ENCODE assay signal across 26 cellular contexts in genomic region chr2:143410097-143410897, GRCh38.
DNase-seq lines count a peak whose midpoint lies in the region; ATAC-seq, FAIRE-seq and TF ChIP-seq lines count a peak whose summit lies in the region.
"Had no signal": no experiment of that assay in that cellular context is flagged by ENCODE, and none has a peak within 500 bp of the region (broad histone marks: within the 10 kb centered on the region; RNA-seq: fewer than 3 reads in every experiment).

No MANE protein-coding gene starts in this region.

- H3K9me3 Mint-ChIP-seq in CD4-positive, alpha-beta T cell: peaks cover 2% of the 10 kb centered on the region
- no peaks in the 10 kb centered on the region for H3K9me3 Mint-ChIP-seq in activated T-helper 17 cell treated with anti-CD3 and anti-CD28 coated beads, Interleukin-2, amount 50 U/mL, for 72 hours
- H3K9me3 Mint-ChIP-seq: CD8-positive, alpha-beta memory T cell had no signal

- intact Hi-C loops in CD4-positive, alpha-beta T cell (cut with DNase I, micrococcal nuclease): no loop called here

- 61% methylated on average over 3 of the region's 3 CpGs for WGBS in A549 (ENCODE audit: missing lambda C conversion rate)
- 89 to 92% (median 91%) methylated on average over 3 of the region's 3 CpGs for WGBS in small intestine, 3 donors

- H3K27me3 Mint-ChIP-seq in CD4-positive, alpha-beta T cell: no peaks in the 10 kb centered on the region
- H3K27me3 Mint-ChIP-seq in activated T-helper 17 cell treated with anti-CD3 and anti-CD28 coated beads, Interleukin-2, amount 50 U/mL, for 72 hours: no peaks in the 10 kb centered on the region

- no peak for DNase-seq in A549 (ENCODE audit: low read depth in 1 of 2, low spot score in 1 of 2)
- DNase-seq in CD4-positive, alpha-beta T cell: no peak
- DNase-seq in foreskin melanocyte: peak; percentile 9
- DNase-seq in T1000 (lab: John Stamatoyannopoulos, UW): no peak
- DNase-seq in NCI-H82 treated with DMSO at 0.1 percent for 48 hours (lab: John Stamatoyannopoulos, UW; ENCODE audit: unreplicated experiment): no peak
- no peak for DNase-seq in small intestine
- DNase-seq: ACHN; Calu3; CD8-positive, alpha-beta memory T cell; DMS153; GDM1; MV-4-11; NCI-H1105 treated with DMSO at 0.1 percent for 48 hours; NCI-H1694; NCI-H2081 treated with DMSO at 0.1 percent for 48 hours; NCI-H2171 treated with DMSO at 0.1 percent for 48 hours; NCI-H524 treated with DMSO at 0.1 percent for 48 hours; NCI-H82; Peyer's patch had no signal

- no peaks in the 10 kb centered on the region for H3K4me1 ChIP-seq in A549
- no peaks in the 10 kb centered on the region for H3K4me1 ChIP-seq in small intestine (ENCODE audit: control insufficient read depth in 2 of 2, insufficient read depth in 1 of 2, low read depth in 1 of 2, low read length in 1 of 2)
- H3K4me1 ChIP-seq: BLaER1, Peyer's patch had no signal

- no peak for TF ChIP-seq EP300 in A549 (IDR thresholded peaks at IDR 0.05)

- peaks cover 33% of the 10 kb centered on the region for H3K36me3 Mint-ChIP-seq in CD4-positive, alpha-beta T cell (ENCODE audit: low read depth)
- peaks cover 7% of the 10 kb centered on the region for H3K36me3 Mint-ChIP-seq in activated T-helper 17 cell treated with anti-CD3 and anti-CD28 coated beads, Interleukin-2, amount 50 U/mL, for 72 hours (ENCODE audit: low read depth)

- H3K27ac Mint-ChIP-seq in CD4-positive, alpha-beta T cell: peak overlapping the region; percentile 40
- H3K27ac Mint-ChIP-seq in activated T-helper 17 cell treated with anti-CD3 and anti-CD28 coated beads, Interleukin-2, amount 50 U/mL, for 72 hours: peak overlapping the region; percentile 85

- H3K27me3 ChIP-seq in CD4-positive, alpha-beta T cell (ENCODE audit: control insufficient read depth, insufficient read depth, low read length): no peaks in the 10 kb centered on the region
- no peaks in the 10 kb centered on the region for H3K27me3 ChIP-seq in small intestine (ENCODE audit: control insufficient read depth in 2 of 2, insufficient read depth in 2 of 2, low read length in 2 of 2)
- H3K27me3 ChIP-seq: BLaER1, Peyer's patch had no signal

- TF ChIP-seq RAD21 in A549 (conservative IDR thresholded peaks at IDR 0.05 in 1 of 2, IDR thresholded peaks at IDR 0.05 in 1 of 2): no peak

- H3K4me3 Mint-ChIP-seq in CD4-positive, alpha-beta T cell: no peak overlapping the region
- H3K4me3 Mint-ChIP-seq in activated T-helper 17 cell treated with anti-CD3 and anti-CD28 coated beads, Interleukin-2, amount 50 U/mL, for 72 hours: peak overlapping the region; percentile 27
- H3K4me3 Mint-ChIP-seq: CD8-positive, alpha-beta memory T cell had no signal

- H3K4me1 Mint-ChIP-seq in CD4-positive, alpha-beta T cell (ENCODE audit: low read depth): peaks cover 68% of the 10 kb centered on the region
- peaks cover 28% of the 10 kb centered on the region for H3K4me1 Mint-ChIP-seq in activated T-helper 17 cell treated with anti-CD3 and anti-CD28 coated beads, Interleukin-2, amount 50 U/mL, for 72 hours

- FAIRE-seq in A549 (lab: Jason Lieb, UNC): peak; percentile 43
- FAIRE-seq in small intestine (lab: Jason Lieb, UNC): no peak
- FAIRE-seq: GM19239, H1 had no signal

- no peak for TF ChIP-seq POLR2A in A549 (IDR thresholded peaks at IDR 0.05; ENCODE audit: low read length)

- H3K27ac ChIP-seq in A549: no peak overlapping the region
- no peak overlapping the region for H3K27ac ChIP-seq in CD4-positive, alpha-beta T cell (ENCODE audit: low read depth, low read length)
- H3K27ac ChIP-seq in small intestine (ENCODE audit: low read depth in 1 of 2, low read length in 1 of 2): no peak overlapping the region
- H3K27ac ChIP-seq: BLaER1, KMS-11, Peyer's patch had no signal

- POLR2A ChIA-PET in A549 (lab: Yijun Ruan, JAX): no interaction called here
- POLR2A ChIA-PET in CD4-positive, alpha-beta T cell (lab: Charles Lee): no interaction called here

- no peak overlapping the region for H3K4me2 ChIP-seq in A549
- H3K4me2 ChIP-seq: BLaER1, KMS-11 had no signal

- no peak for ATAC-seq in A549
- no peak for ATAC-seq in CD4-positive, alpha-beta T cell (ENCODE audit: poor library complexity)
- peak; percentile 67 for ATAC-seq in activated T-helper 17 cell treated with anti-CD3 and anti-CD28 coated beads, Interleukin-2, amount 50 U/mL, for 72 hours (replicated peaks)
- ATAC-seq: HCT116, SK-N-SH treated with all-trans-retinoic acid at 6 μM for 48 hours had no signal

- CTCF ChIA-PET in A549 (lab: Yijun Ruan, JAX): no interaction called here
- CTCF ChIA-PET in CD4-positive, alpha-beta T cell (lab: Charles Lee): no interaction called here

- H3K36me3 ChIP-seq in small intestine (ENCODE audit: control insufficient read depth in 2 of 2, insufficient read depth in 2 of 2, low read length in 2 of 2): no peaks in the 10 kb centered on the region
- H3K36me3 ChIP-seq: BLaER1, Peyer's patch had no signal

- H3K9me3 ChIP-seq in A549 (no peaks in the 10 kb centered on the region), small intestine (ENCODE audit: control insufficient read depth, low read depth) (no peaks in the 10 kb centered on the region)
- no peaks in the 10 kb centered on the region for H3K9me3 ChIP-seq in CD4-positive, alpha-beta T cell (ENCODE audit: control insufficient read depth, low read length)
- H3K9me3 ChIP-seq: BLaER1, Peyer's patch had no signal

- H3K4me3 ChIP-seq in A549: no peak overlapping the region
- no peak overlapping the region for H3K4me3 ChIP-seq in small intestine (ENCODE audit: low read depth in 1 of 2, low read length in 2 of 2)
- H3K4me3 ChIP-seq: BLaER1, Peyer's patch had no signal

- no peak for TF ChIP-seq CTCF in A549 (IDR thresholded peaks at IDR 0.05)
- TF ChIP-seq CTCF in CD4-positive, alpha-beta T cell (IDR thresholded peaks at IDR 0.05): no peak

TF ChIP-seq in A549, 52 proteins besides CTCF, POLR2A, EP300 and RAD21:
- TF ChIP-seq CBX2 (IDR thresholded peaks at IDR 0.05; ENCODE audit: borderline replicate concordance, low read depth) (no peak), EHF (CRISPR knock-in tag; IDR thresholded peaks at IDR 0.05) (no peak), MAZ (IDR thresholded peaks at IDR 0.05; ENCODE audit: borderline replicate concordance, low read depth, low read length) (no peak)
